18 cellular contexts compared by ENCODE assay signal in the genomic region with DNA sequence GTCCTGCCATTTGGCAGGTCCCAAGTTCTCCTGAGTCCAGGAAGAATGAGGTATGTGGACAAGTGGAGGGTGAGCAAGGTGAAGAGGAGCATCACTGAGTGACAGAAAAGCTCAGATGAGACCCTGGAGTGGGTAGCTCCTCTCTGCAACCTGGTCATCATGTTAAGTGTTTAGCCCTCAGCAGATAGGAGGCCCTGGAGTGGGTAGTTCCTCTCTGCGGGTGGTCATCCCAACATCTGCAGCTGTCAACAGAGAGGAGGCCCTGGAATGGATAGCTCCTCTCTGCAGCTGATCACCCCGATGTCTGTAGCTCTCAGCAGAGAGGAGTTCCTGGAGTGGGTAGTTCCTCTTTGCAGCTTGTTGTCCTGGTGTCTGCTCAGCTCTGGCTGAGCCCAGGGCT. TPM values are rescaled to one million over a fixed set of nuclear protein-coding genes. Genes with fewer than 3 reads are reported as not detected.
DNase-seq lines count a peak whose midpoint lies in the region; ATAC-seq, FAIRE-seq and TF ChIP-seq lines count a peak whose summit lies in the region.
"Had no signal": no experiment of that assay in that cellular context is flagged by ENCODE, and none has a peak within 500 bp of the region (broad histone marks: within the 10 kb centered on the region; RNA-seq: fewer than 3 reads in every experiment).

No MANE protein-coding gene starts in this region.

- peak; percentile 13 for FAIRE-seq in bronchial epithelial cell (lab: Jason Lieb, UNC)
- FAIRE-seq: A549 had no signal

- no peak overlapping the region for H3K4me3 ChIP-seq in bronchial epithelial cell (ENCODE audit: low read depth, low read length)
- H3K4me3 ChIP-seq: A549, SJSA1 had no signal

- H3K36me3 ChIP-seq in bronchial epithelial cell (ENCODE audit: control insufficient read depth, insufficient read depth, low read length): peaks cover 2% of the 10 kb centered on the region
- H3K36me3 ChIP-seq: SJSA1 had no signal

- TF ChIP-seq CTCF in bronchial epithelial cell (IDR thresholded peaks at IDR 0.05; ENCODE audit: insufficient read depth, low read length, severe bottlenecking) (no peak), GM20000 (IDR thresholded peaks at IDR 0.05; ENCODE audit: extremely low read depth, missing control alignments) (no peak)

- peak; percentile 38 for ATAC-seq in Right ventricle myocardium inferior
- ATAC-seq: A549, PC-3 had no signal

- intact Hi-C loops in Right ventricle myocardium inferior (cut with DNase I): no loop called here
- intact Hi-C loops in cardiac septum (cut with DNase I): no loop called here

- H3K27me3 ChIP-seq in bronchial epithelial cell (ENCODE audit: control insufficient read depth, insufficient read depth, low read length): no peaks in the 10 kb centered on the region
- H3K27me3 ChIP-seq: SJSA1 had no signal

- no peak for DNase-seq in Right ventricle myocardium inferior (ENCODE audit: missing footprints)
- no peak for DNase-seq in cardiac septum (ENCODE audit: low spot score)
- peak; percentile 12 for DNase-seq in LHCN-M2 (ENCODE audit: low read depth)
- DNase-seq in bronchial epithelial cell (ENCODE audit: low read depth): no peak
- DNase-seq in GM20000 (ENCODE audit: low spot score): no peak
- DNase-seq in HCEC 1CT: no peak
- DNase-seq in inferior parietal cortex (ENCODE audit: extremely low spot score): no peak
- DNase-seq: COR-L47, DMS153, H9, Karpas-422, MM.1S, NCI-H1417, NCI-H187 treated with DMSO at 0.1 percent for 48 hours, NCI-H446, PC-3 had no signal

RNA-seq across cellular contexts. Expression of gene NDUFAF2, which starts 48.4 kb away (rescaled TPM):
- total RNA-seq in Right ventricle myocardium inferior (42.6 TPM), cardiac septum (27.1 TPM), LHCN-M2 (2014; rRNA removed) (35.0 and 36.5 TPM in 2 replicates), bronchial epithelial cell (40.5 and 48.6 TPM in 2 replicates)
- 58.9 TPM for polyA plus RNA-seq in LHCN-M2 (2012)

RNA-seq across cellular contexts. Expression of gene ERCC8, which starts 48.6 kb away (rescaled TPM):
- 4.2 TPM for total RNA-seq in Right ventricle myocardium inferior
- total RNA-seq in cardiac septum: 4.6 TPM
- total RNA-seq in LHCN-M2 (2014; rRNA removed): 24.0 and 29.5 TPM in 2 replicates
- polyA plus RNA-seq in LHCN-M2 (2012): 6.1 TPM
- 13.1 and 27.6 TPM in 2 replicates for total RNA-seq in bronchial epithelial cell
